Comparison of ENCODE assay signal across 18 cellular contexts in the genomic region with DNA sequence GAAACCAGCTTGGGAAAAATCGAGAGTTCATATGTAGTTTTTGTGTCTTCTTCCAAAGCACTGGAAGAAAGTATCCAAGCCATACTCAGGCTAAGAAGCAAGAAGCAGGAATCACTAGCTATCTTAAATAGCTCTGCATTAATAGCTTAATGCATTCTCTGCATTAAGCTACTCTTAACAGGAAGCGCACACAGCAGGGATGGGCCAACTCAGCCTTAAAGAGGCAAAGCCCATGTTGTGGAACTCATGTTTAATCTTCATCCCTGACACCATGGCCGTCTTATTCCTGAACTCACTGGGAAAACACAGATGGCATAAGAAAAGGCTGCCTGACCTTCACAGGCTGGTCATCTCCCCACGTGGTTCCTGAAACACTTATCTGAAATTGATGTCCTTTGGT. TPM values are rescaled to one million over a fixed set of nuclear protein-coding genes. Genes with fewer than 3 reads are reported as not detected.
DNase-seq lines count a peak whose midpoint lies in the region; ATAC-seq, FAIRE-seq and TF ChIP-seq lines count a peak whose summit lies in the region.
"Had no signal": no experiment of that assay in that cellular context is flagged by ENCODE, and none has a peak within 500 bp of the region (broad histone marks: within the 10 kb centered on the region; RNA-seq: fewer than 3 reads in every experiment).

No MANE protein-coding gene starts in this region.

- peaks cover 4% of the 10 kb centered on the region for H3K9me3 ChIP-seq in A673 (ENCODE audit: low read depth, low read length, poor library complexity, severe bottlenecking)

- no peak for FAIRE-seq in GM19239 (lab: Jason Lieb, UNC)
- FAIRE-seq: A549, G401.6, GM12878, H1 had no signal

- H2BK5ac ChIP-seq in mesendoderm (ENCODE audit: low read length): no peak overlapping the region

- CTCF ChIA-PET in A673 (lab: Charles Lee): interaction anchor here (0.7 to 0.9 kb wide), 2 partner anchors 9 to 524 kb away, joined by 3 to 4 read pairs; no protein-coding TSS in a partner anchor
- CTCF ChIA-PET in WTC11 (lab: Charles Lee): interaction anchor here (0.7 to 1.5 kb wide), 7 partner anchors 9 to 536 kb away, joined by 3 to 8 read pairs (median 4); partner anchors contain the start of gene ICE1

- POLR2A ChIA-PET in A673 (lab: Charles Lee; ENCODE audit: low non-redundant PET): interaction anchor here (0.5 to 0.6 kb wide), 2 partner anchors 211 to 241 kb away, joined by 3 to 7 read pairs; no protein-coding TSS in a partner anchor
- POLR2A ChIA-PET in WTC11 (lab: Charles Lee): interaction anchor here (1.6 kb wide), 1 partner anchor 14 kb away, joined by 4 read pairs; no protein-coding TSS in a partner anchor

- no peak overlapping the region for H3K4me2 ChIP-seq in mesendoderm (ENCODE audit: low read length)
- H3K4me2 ChIP-seq: A549 had no signal

- no peaks in the 10 kb centered on the region for H3K79me2 ChIP-seq in mesendoderm (ENCODE audit: control insufficient read depth, insufficient read depth, low read length)

- H2BK120ac ChIP-seq in mesendoderm (ENCODE audit: low read depth, low read length): no peak overlapping the region

- H3K27me3 ChIP-seq in A673 (replicated peaks; ENCODE audit: insufficient read depth, low read depth, low read length, poor library complexity) (no peaks in the 10 kb centered on the region), mesendoderm (ENCODE audit: insufficient read depth, low read length, poor library complexity) (no peaks in the 10 kb centered on the region)

- intact Hi-C loops in A673 (cut with micrococcal nuclease; ENCODE audit: unreplicated experiment): no loop called here

- no peak overlapping the region for H4K5ac ChIP-seq in mesendoderm (ENCODE audit: low read length)

- H3K4me1 ChIP-seq in A673 (ENCODE audit: insufficient read depth, low read length, poor library complexity, severe bottlenecking): peaks cover 21% of the 10 kb centered on the region
- peaks cover 3% of the 10 kb centered on the region for H3K4me1 ChIP-seq in mesendoderm (ENCODE audit: control insufficient read depth, low read depth, low read length)
- H3K4me1 ChIP-seq: A549 had no signal

- H3K27ac Mint-ChIP-seq in WTC11: no peak overlapping the region
- H3K27ac Mint-ChIP-seq: CD4-positive, alpha-beta memory T cell had no signal

- no TSS peak for BruUV-seq in A673 (replicated peaks; lab: Mats Ljungman, UMichigan)

- H3K27ac ChIP-seq in A673 (ENCODE audit: low read depth, low read length, poor library complexity, severe bottlenecking) (peak overlapping the region; percentile 76), mesendoderm (ENCODE audit: low read depth, low read length) (no peak overlapping the region)
- H3K27ac ChIP-seq: A549 had no signal

- WGBS in mesendoderm (ENCODE audit: extremely low coverage, insufficient coverage, low lambda C conversion rate): no CpG with 5 or more reads among the region's 4 CpGs

- DNase-seq in A673 (ENCODE audit: low spot score) (peak; percentile 94), WTC11 (ENCODE audit: low spot score) (no peak), cerebellar cortex (ENCODE audit: low spot score) (peak; percentile 2), mesendoderm (peak; percentile 61), GM19239 (ENCODE audit: insufficient read length, low spot score) (no peak), NCI-H1417 treated with DMSO at 0.1 percent for 48 hours (lab: John Stamatoyannopoulos, UW) (no peak)
- DNase-seq: 8988T; CD4-positive, alpha-beta memory T cell; COR-L47; DMS153; DND-41; H7 had no signal

- no peak overlapping the region for H3K4ac ChIP-seq in mesendoderm (ENCODE audit: low read depth, low read length)

- H3K56ac ChIP-seq in mesendoderm (ENCODE audit: low read length): no peak overlapping the region

- H3K4me1 Mint-ChIP-seq in WTC11: peaks cover 16% of the 10 kb centered on the region

- H3K27me3 Mint-ChIP-seq in WTC11 (ENCODE audit: low read depth): peaks cover 2% of the 10 kb centered on the region
- H3K27me3 Mint-ChIP-seq: CD4-positive, alpha-beta memory T cell had no signal

- H3K18ac ChIP-seq in mesendoderm (ENCODE audit: low read length): no peak overlapping the region

- TF ChIP-seq CTCF in A673 (conservative IDR thresholded peaks at IDR 0.05; ENCODE audit: low read depth, low read length) (no peak), WTC11 (IDR thresholded peaks at IDR 0.05) (no peak)

- H4K8ac ChIP-seq in mesendoderm (ENCODE audit: low read depth, low read length): no peak overlapping the region

- H3K4me3 Mint-ChIP-seq in WTC11: no peak overlapping the region
- H3K4me3 Mint-ChIP-seq: CD4-positive, alpha-beta memory T cell had no signal

- ATAC-seq in WTC11 (peak; percentile 70), HG03025 (IDR thresholded peaks at IDR 0.05; ENCODE audit: low FRiP score, unreplicated experiment) (no peak)
- ATAC-seq: A549, GM12878, HCT116 had no signal

- no peaks in the 10 kb centered on the region for H3K79me1 ChIP-seq in mesendoderm (ENCODE audit: low read length)

- no peak overlapping the region for H2BK15ac ChIP-seq in mesendoderm (replicated peaks; ENCODE audit: low read depth)

- H3K23ac ChIP-seq in mesendoderm (ENCODE audit: low read length): no peak overlapping the region

- H3K9me3 Mint-ChIP-seq in WTC11: peaks cover 35% of the 10 kb centered on the region

- H3K36me3 ChIP-seq in A673 (ENCODE audit: insufficient read depth, low read length, poor library complexity, severe bottlenecking): no peaks in the 10 kb centered on the region
- H3K36me3 ChIP-seq in mesendoderm (ENCODE audit: control insufficient read depth, insufficient read depth, low read length): no peaks in the 10 kb centered on the region

- H3K4me3 ChIP-seq in A673 (ENCODE audit: low read depth, low read length, poor library complexity, severe bottlenecking) (no peak overlapping the region), mesendoderm (ENCODE audit: low read length) (no peak overlapping the region)
- H3K4me3 ChIP-seq: A549, GM12878 had no signal

- H3K9ac ChIP-seq in mesendoderm (ENCODE audit: low read length): no peak overlapping the region

- H2AK5ac ChIP-seq in mesendoderm (ENCODE audit: low read length): no peak overlapping the region

- peaks cover 19% of the 10 kb centered on the region for H3K36me3 Mint-ChIP-seq in WTC11

TF ChIP-seq in WTC11, 78 proteins besides CTCF, POLR2A, EP300 and RAD21:
- TF ChIP-seq E2F1 (CRISPR knock-in tag; IDR thresholded peaks at IDR 0.05) (no peak), KAT7 (CRISPR knock-in tag; IDR thresholded peaks at IDR 0.05; ENCODE audit: borderline replicate concordance) (no peak), TEAD4 (CRISPR knock-in tag; IDR thresholded peaks at IDR 0.05) (no peak)

RNA-seq across cellular contexts. Expression of gene ICE1, which starts 18.7 kb away (rescaled TPM):
- total RNA-seq in A673 (2021): 36.0 and 37.2 TPM in 2 replicates
- 40.7 to 48.9 TPM (median 45.3 TPM) in 3 replicates for total RNA-seq in WTC11 (2021)
- 26.4 TPM for polyA plus RNA-seq in mesendoderm (2013, experiment 1 of 2)
- 26.6 TPM for polyA plus RNA-seq in mesendoderm (2013, experiment 2 of 2)

Comparison
In these comparisons a context has a peak if more than half of its experiments do, and no peak if none do; other contexts are left out.
1. DNase-seq: peak in A673 (single experiment), cerebellar cortex (single experiment) and mesendoderm (single experiment); none in WTC11 (single experiment), GM19239 (single experiment) and NCI-H1417 treated with DMSO at 0.1 percent for 48 hours (single experiment).